ENCODE assay signal across 13 cellular contexts in genomic region chr16:11034005-11034404, GRCh38.
A peak's percentile ranks its signal among the peaks of the same experiment; 100 is the strongest.
DNase-seq lines count a peak whose midpoint lies in the region; ATAC-seq and TF ChIP-seq lines count a peak whose summit lies in the region.
"Had no signal": no experiment of that assay in that cellular context is flagged by ENCODE, and none has a peak within 500 bp of the region (broad histone marks: within the 10 kb centered on the region; RNA-seq: fewer than 3 reads in every experiment).

No MANE protein-coding gene starts in this region.

- intact Hi-C loops in sciatic nerve (cut with DNase I): no loop called here
- intact Hi-C loops in dorsolateral prefrontal cortex (cut with DNase I): no loop called here

- no peak for TF ChIP-seq CTCF in RWPE1 (conservative IDR thresholded peaks at IDR 0.05; ENCODE audit: low read depth)
- no peak for TF ChIP-seq CTCF in fibroblast of the aortic adventitia (IDR thresholded peaks at IDR 0.05; ENCODE audit: insufficient read depth, low read length)
- no peak for TF ChIP-seq CTCF in dorsolateral prefrontal cortex (IDR thresholded peaks at IDR 0.05 in 54 of 56, conservative IDR thresholded peaks at IDR 0.05 in 2 of 56; ENCODE audit: low read depth in 1 of 56, partially characterized antibody in 56 of 56)

- no peak overlapping the region for H3K4me3 ChIP-seq in fibroblast of the aortic adventitia (ENCODE audit: low read depth, low read length)
- H3K4me3 ChIP-seq in dorsolateral prefrontal cortex: no peak overlapping the region

- H3K27me3 ChIP-seq in dorsolateral prefrontal cortex: no peaks in the 10 kb centered on the region

- peak; percentile 8 to 9 for DNase-seq in AML-193 (lab: John Stamatoyannopoulos, UW)
- no peak for DNase-seq in RWPE1 (ENCODE audit: low spot score)
- peak; percentile 97 for DNase-seq in fibroblast of the aortic adventitia (ENCODE audit: low read depth)
- no peak for DNase-seq in sciatic nerve (ENCODE audit: low spot score)
- DNase-seq in nucleus accumbens (lab: John Stamatoyannopoulos, UW): no peak
- DNase-seq in stimulated activated CD4-positive, alpha-beta T cell treated with anti-CD3 and anti-CD28 coated beads, Interleukin-4, amount 100 ng/mL, for 1 hour: no peak
- no peak for DNase-seq in dorsolateral prefrontal cortex
- no peak for DNase-seq in activated effector memory CD4-positive, alpha-beta T cell treated with Interleukin-2 at 50 U/mL for 16 hours
- DNase-seq: activated T-cell treated with anti-CD3 and anti-CD28 coated beads, Interleukin-2, amount 50 U/mL, for 48 hours; CD8-positive, alpha-beta memory T cell; dermis blood vessel endothelial cell; NCI-H187 treated with DMSO at 0.1 percent for 48 hours; trophoblast cell had no signal

- CTCF ChIA-PET in RWPE1 (lab: Yijun Ruan, JAX): interaction anchor here (0.6 to 1.0 kb wide), 4 partner anchors 11 to 222 kb away, joined by 3 to 7 read pairs (median 4); partner anchors contain the start of gene SOCS1

- H3K27ac ChIP-seq in RWPE1: peak overlapping the region; percentile 88
- no peak overlapping the region for H3K27ac ChIP-seq in dorsolateral prefrontal cortex

- POLR2A ChIA-PET in RWPE1 (lab: Yijun Ruan, JAX; ENCODE audit: low non-redundant PET): no interaction called here

- ATAC-seq in sciatic nerve: peak; percentile 91

Comparison
In these comparisons a context has a peak if more than half of its experiments do, and no peak if none do; other contexts are left out.
1. DNase-seq: peak in AML-193 (2 of 2) and fibroblast of the aortic adventitia (single experiment); none in RWPE1 (single experiment), sciatic nerve (single experiment), nucleus accumbens (0 of 56), stimulated activated CD4-positive, alpha-beta T cell treated with anti-CD3 and anti-CD28 coated beads, Interleukin-4, amount 100 ng/mL, for 1 hour (single experiment), dorsolateral prefrontal cortex (0 of 10) and activated effector memory CD4-positive, alpha-beta T cell treated with Interleukin-2 at 50 U/mL for 16 hours (single experiment).